In genomic region chr20:35449855-35450254, GRCh38 we compare ENCODE assay signal across 4 cellular contexts. TPM values are rescaled to one million over a fixed set of nuclear protein-coding genes. Genes with fewer than 3 reads are reported as not detected.
"Had no signal": no experiment of that assay in that cellular context is flagged by ENCODE, and none has a peak within 500 bp of the region (broad histone marks: within the 10 kb centered on the region; RNA-seq: fewer than 3 reads in every experiment).

No MANE protein-coding gene starts in this region.

RNA-seq across cellular contexts. Expression of gene GDF5, which starts 11.8 kb away (rescaled TPM):
- total RNA-seq: dermis microvascular lymphatic vessel endothelial cell, endodermal cell, esophagus mucosa, gastrocnemius medialis had no signal
